ENCODE assay signal across 27 cellular contexts in genomic region chr1:38628241-38628640, GRCh38.
"Had no signal": no experiment of that assay in that cellular context is flagged by ENCODE, and none has a peak within 500 bp of the region (broad histone marks: within the 10 kb centered on the region; RNA-seq: fewer than 3 reads in every experiment).

No MANE protein-coding gene starts in this region.

- H3K36me3 ChIP-seq: stomach, suprapubic skin, thoracic aorta, thyroid gland, tibial artery, tibial nerve, transverse colon, upper lobe of left lung, upper lobe of right lung, uterus, vagina had no signal

- H3K4me1 ChIP-seq: suprapubic skin, testis, thyroid gland, tibial artery, tibial nerve, transverse colon, upper lobe of left lung, upper lobe of right lung, uterus, vagina had no signal

- H3K27me3 ChIP-seq: stomach, testis, thyroid gland, tibial nerve, upper lobe of left lung, upper lobe of right lung, uterus, vagina had no signal

- H3K9me3 ChIP-seq: suprapubic skin, testis, thoracic aorta, thyroid gland, tibial artery, transverse colon, upper lobe of left lung, upper lobe of right lung, uterus, vagina had no signal

- ATAC-seq: stimulated activated effector memory CD8-positive, alpha-beta T cell treated with anti-CD3 and anti-CD28 coated beads, Interleukin-12 subunit alpha, Interleukin-12 subunit beta, amount 100 ng/mL, for 72 hours; stimulated activated memory B cell treated with anti-CD40 and anti-IgM and Interleukin-4, amounts not matched to agents 10 μg/mL and 1 μg/mL and 100 μg/mL, for 72 hours; stimulated activated naive B cell treated with anti-CD40 and anti-IgM and Interleukin-4, amounts not matched to agents 10 μg/mL and 1 μg/mL and 100 μg/mL, for 72 hours; stimulated activated naive CD8-positive, alpha-beta T cell treated with anti-CD3 and anti-CD28 coated beads, Interleukin-15, amount 100 ng/mL, for 72 hours; stimulated activated naive CD8-positive, alpha-beta T cell treated with anti-CD3 and anti-CD28 coated beads, Interleukin-15, Interleukin-2, amounts not matched to agents 100 U/mL and 50 U/mL, for 24 hours; upper lobe of right lung had no signal

- H3K4me3 ChIP-seq: stomach, suprapubic skin, testis, thoracic aorta, thyroid gland, tibial artery, tibial nerve, transverse colon, upper lobe of left lung, upper lobe of right lung, uterus, vagina had no signal

- DNase-seq: stimulated activated CD4-positive, alpha-beta T cell treated with anti-CD3 and anti-CD28 coated beads, Interleukin-2, amount 100 ng/mL, for 48 hours; stimulated activated CD4-positive, alpha-beta T cell treated with anti-CD3 and anti-CD28 coated beads, Interleukin-4, amount 100 ng/mL, for 1 hour; stimulated activated CD4-positive, alpha-beta T cell treated with anti-CD3 and anti-CD28 coated beads, Interleukin-4, amount 100 ng/mL, for 24 hours; stimulated activated CD4-positive, alpha-beta T cell treated with anti-CD3 and anti-CD28 coated beads, Interleukin-4, amount 100 ng/mL, for 4 hours; stimulated activated CD8-positive, alpha-beta memory T cell treated with anti-CD3 and anti-CD28 coated beads, Interleukin-4, amount 100 ng/mL, for 48 hours; stimulated activated naive B cell treated with anti-CD40 and anti-IgM and Interleukin-4, amounts not matched to agents 10 μg/mL and 1 μg/mL and 100 μg/mL, for 72 hours; stimulated activated naive CD4-positive, alpha-beta T cell; stimulated activated naive CD4-positive, alpha-beta T cell treated with Interleukin-2 at 50 U/mL for 16 hours; stimulated activated naive CD8-positive, alpha-beta T cell treated with anti-CD3 and anti-CD28 coated beads, Interleukin-15, amount 100 ng/mL, for 72 hours; stimulated activated naive CD8-positive, alpha-beta T cell treated with anti-CD3 and anti-CD28 coated beads, Interleukin-15, Interleukin-2, amounts not matched to agents 100 U/mL and 50 U/mL, for 24 hours; stomach; substantia nigra; testis; thyroid gland; tibial artery; transverse colon; trophoblast cell; upper lobe of left lung; upper lobe of right lung; uterus had no signal

- H3K27ac ChIP-seq: stomach, suprapubic skin, testis, thoracic aorta, thyroid gland, tibial artery, tibial nerve, transverse colon, upper lobe of left lung, upper lobe of right lung, uterus, vagina had no signal

- FAIRE-seq: urothelium cell line had no signal
